1 cellular context compared by ENCODE assay signal in the genomic region with DNA sequence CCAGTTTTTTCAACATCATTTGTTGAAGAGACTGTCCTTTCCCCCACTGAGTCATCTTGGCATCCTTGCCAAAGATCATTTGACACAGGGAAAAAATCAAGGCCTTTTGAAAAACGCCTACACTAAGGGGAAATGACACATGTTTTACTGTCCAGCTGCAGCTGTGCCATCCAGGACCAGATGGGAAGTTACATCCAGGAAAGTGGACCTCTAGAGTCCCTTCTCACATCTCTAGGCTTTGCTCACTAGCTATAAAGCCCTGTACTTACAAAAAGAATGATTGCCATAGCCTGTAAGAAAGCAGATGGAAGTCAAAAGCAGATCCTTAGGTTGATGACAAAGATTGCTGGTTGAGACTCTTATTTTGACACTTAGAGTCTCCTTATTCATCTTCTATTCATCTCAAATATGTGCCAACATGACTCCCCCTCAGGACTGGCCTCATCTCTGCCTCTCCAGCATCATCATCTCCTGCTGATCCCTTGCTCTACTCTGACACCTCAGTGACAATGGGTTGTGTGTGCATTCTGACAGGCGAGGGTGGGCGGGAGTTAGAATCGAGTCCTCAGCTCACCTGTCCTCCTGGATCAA.
A peak's percentile ranks its signal among the peaks of the same experiment; 100 is the strongest.
TF ChIP-seq lines count a peak whose summit lies in the region.

No MANE protein-coding gene starts in this region.

TF ChIP-seq in HCT116, 20 proteins besides CTCF, POLR2A, EP300 and RAD21:
- TF ChIP-seq EGR1 (IDR thresholded peaks at IDR 0.05; ENCODE audit: low read depth): peak; percentile 87
- peak; percentile 68 for TF ChIP-seq JUND (IDR thresholded peaks at IDR 0.05)
- TF ChIP-seq, protein P1, sequence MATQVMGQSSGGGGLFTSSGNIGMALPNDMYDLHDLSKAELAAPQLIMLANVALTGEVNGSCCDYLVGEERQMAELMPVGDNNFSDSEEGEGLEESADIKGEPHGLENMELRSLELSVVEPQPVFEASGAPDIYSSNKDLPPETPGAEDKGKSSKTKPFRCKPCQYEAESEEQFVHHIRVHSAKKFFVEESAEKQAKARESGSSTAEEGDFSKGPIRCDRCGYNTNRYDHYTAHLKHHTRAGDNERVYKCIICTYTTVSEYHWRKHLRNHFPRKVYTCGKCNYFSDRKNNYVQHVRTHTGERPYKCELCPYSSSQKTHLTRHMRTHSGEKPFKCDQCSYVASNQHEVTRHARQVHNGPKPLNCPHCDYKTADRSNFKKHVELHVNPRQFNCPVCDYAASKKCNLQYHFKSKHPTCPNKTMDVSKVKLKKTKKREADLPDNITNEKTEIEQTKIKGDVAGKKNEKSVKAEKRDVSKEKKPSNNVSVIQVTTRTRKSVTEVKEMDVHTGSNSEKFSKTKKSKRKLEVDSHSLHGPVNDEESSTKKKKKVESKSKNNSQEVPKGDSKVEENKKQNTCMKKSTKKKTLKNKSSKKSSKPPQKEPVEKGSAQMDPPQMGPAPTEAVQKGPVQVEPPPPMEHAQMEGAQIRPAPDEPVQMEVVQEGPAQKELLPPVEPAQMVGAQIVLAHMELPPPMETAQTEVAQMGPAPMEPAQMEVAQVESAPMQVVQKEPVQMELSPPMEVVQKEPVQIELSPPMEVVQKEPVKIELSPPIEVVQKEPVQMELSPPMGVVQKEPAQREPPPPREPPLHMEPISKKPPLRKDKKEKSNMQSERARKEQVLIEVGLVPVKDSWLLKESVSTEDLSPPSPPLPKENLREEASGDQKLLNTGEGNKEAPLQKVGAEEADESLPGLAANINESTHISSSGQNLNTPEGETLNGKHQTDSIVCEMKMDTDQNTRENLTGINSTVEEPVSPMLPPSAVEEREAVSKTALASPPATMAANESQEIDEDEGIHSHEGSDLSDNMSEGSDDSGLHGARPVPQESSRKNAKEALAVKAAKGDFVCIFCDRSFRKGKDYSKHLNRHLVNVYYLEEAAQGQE (IDR thresholded peaks at IDR 0.05; ENCODE audit: low read depth): no peak
- TF ChIP-seq EZH2 (IDR thresholded peaks at IDR 0.05): no peak
- TF ChIP-seq SRF (IDR thresholded peaks at IDR 0.05; ENCODE audit: low read depth): no peak
- TF ChIP-seq ELF1 (IDR thresholded peaks at IDR 0.05; ENCODE audit: borderline replicate concordance, low read depth): no peak
- TF ChIP-seq EZH2phosphoT487 (IDR thresholded peaks at IDR 0.05; ENCODE audit: borderline replicate concordance): no peak
- TF ChIP-seq, protein P2, sequence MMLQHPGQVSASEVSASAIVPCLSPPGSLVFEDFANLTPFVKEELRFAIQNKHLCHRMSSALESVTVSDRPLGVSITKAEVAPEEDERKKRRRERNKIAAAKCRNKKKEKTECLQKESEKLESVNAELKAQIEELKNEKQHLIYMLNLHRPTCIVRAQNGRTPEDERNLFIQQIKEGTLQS (IDR thresholded peaks at IDR 0.05): no peak
- peak; percentile 42; the same call in 1 of the 2 replicates for TF ChIP-seq CBX3 (IDR thresholded peaks at IDR 0.05; ENCODE audit: low read depth)
- TF ChIP-seq SP1 (IDR thresholded peaks at IDR 0.05; ENCODE audit: low read depth): peak; percentile 67
- peak; percentile 31; the same call in 1 of the 2 replicates for TF ChIP-seq POLR2AphosphoS5 (IDR thresholded peaks at IDR 0.05; ENCODE audit: low read depth, low read length)
- TF ChIP-seq TCF7L2 (IDR thresholded peaks at IDR 0.05; ENCODE audit: borderline replicate concordance, extremely low read depth, insufficient read depth, insufficient read length): peak; percentile 21
- TF ChIP-seq FOSL1 (IDR thresholded peaks at IDR 0.05; ENCODE audit: low read depth): peak; percentile 81
- peak; percentile 42; the same call in 1 of the 2 replicates for TF ChIP-seq CEBPB (IDR thresholded peaks at IDR 0.05; ENCODE audit: low read depth)
- TF ChIP-seq YY1 (IDR thresholded peaks at IDR 0.05; ENCODE audit: extremely low read depth, insufficient replicate concordance, low read depth, low read length): no peak
- TF ChIP-seq SIN3A (IDR thresholded peaks at IDR 0.05; ENCODE audit: low read depth): peak; percentile 85; the same call in 1 of the 2 replicates
- TF ChIP-seq ZFX (IDR thresholded peaks at IDR 0.05): no peak
- TF ChIP-seq, protein P3, sequence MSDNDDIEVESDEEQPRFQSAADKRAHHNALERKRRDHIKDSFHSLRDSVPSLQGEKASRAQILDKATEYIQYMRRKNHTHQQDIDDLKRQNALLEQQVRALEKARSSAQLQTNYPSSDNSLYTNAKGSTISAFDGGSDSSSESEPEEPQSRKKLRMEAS (IDR thresholded peaks at IDR 0.05): 0 out of 2 replicates have a peak, but pooled peaks have one; percentile 46
- TF ChIP-seq ZNF274 (IDR thresholded peaks at IDR 0.05; ENCODE audit: low read depth, low read length): no peak
- TF ChIP-seq, protein P4, sequence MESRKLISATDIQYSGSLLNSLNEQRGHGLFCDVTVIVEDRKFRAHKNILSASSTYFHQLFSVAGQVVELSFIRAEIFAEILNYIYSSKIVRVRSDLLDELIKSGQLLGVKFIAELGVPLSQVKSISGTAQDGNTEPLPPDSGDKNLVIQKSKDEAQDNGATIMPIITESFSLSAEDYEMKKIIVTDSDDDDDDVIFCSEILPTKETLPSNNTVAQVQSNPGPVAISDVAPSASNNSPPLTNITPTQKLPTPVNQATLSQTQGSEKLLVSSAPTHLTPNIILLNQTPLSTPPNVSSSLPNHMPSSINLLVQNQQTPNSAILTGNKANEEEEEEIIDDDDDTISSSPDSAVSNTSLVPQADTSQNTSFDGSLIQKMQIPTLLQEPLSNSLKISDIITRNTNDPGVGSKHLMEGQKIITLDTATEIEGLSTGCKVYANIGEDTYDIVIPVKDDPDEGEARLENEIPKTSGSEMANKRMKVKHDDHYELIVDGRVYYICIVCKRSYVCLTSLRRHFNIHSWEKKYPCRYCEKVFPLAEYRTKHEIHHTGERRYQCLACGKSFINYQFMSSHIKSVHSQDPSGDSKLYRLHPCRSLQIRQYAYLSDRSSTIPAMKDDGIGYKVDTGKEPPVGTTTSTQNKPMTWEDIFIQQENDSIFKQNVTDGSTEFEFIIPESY (IDR thresholded peaks at IDR 0.05; ENCODE audit: extremely low read depth, insufficient replicate concordance, low read length): no peak
TF ChIP-seq in HCT116: peak in this region for 10.
